In genomic region chr19:4914736-4915501, GRCh38 we compare ENCODE assay signal across 9 cellular contexts. TPM values are rescaled to one million over a fixed set of nuclear protein-coding genes. Genes with fewer than 3 reads are reported as not detected.
DNase-seq lines count a peak whose midpoint lies in the region; ATAC-seq and TF ChIP-seq lines count a peak whose summit lies in the region.
"Had no signal": no experiment of that assay in that cellular context is flagged by ENCODE, and none has a peak within 500 bp of the region (broad histone marks: within the 10 kb centered on the region; RNA-seq: fewer than 3 reads in every experiment).

No MANE protein-coding gene starts in this region.

- no peaks in the 10 kb centered on the region for H3K9me3 ChIP-seq in Panc1 (ENCODE audit: control insufficient read depth, insufficient read depth, low read depth, low read length)

- TF ChIP-seq CTCF in Panc1 (IDR thresholded peaks at IDR 0.05) (no peak), omental fat pad (IDR thresholded peaks at IDR 0.05) (no peak)

- H3K4me1 ChIP-seq in Panc1 (ENCODE audit: control insufficient read depth, insufficient read depth, low read length): peaks cover 33% of the 10 kb centered on the region

- peaks cover 56% of the 10 kb centered on the region for H3K4me1 Mint-ChIP-seq in activated T-helper 2 cell treated with anti-CD3 and anti-CD28 coated beads, Interferon-gamma antibody, Interleukin-2, Interleukin-4, amounts not matched to agents 10 μg/mL and 5 μg/mL and 100 μg/mL, durations not matched to agents 14 hours and 24 hours and 36 hours (ENCODE audit: low read depth)

- BruUV-seq in Panc1 (replicated peaks; lab: Mats Ljungman, UMichigan): no TSS peak

- ATAC-seq in Panc1 (peak; percentile 77), omental fat pad (ENCODE audit: low FRiP score) (no peak), GM18519 (IDR thresholded peaks at IDR 0.05; ENCODE audit: low FRiP score, unreplicated experiment) (no peak), GM21717 (IDR thresholded peaks at IDR 0.05; ENCODE audit: unreplicated experiment) (no peak)

- peak overlapping the region; percentile 86 for H3K27ac Mint-ChIP-seq in activated T-helper 2 cell treated with anti-CD3 and anti-CD28 coated beads, Interferon-gamma antibody, Interleukin-2, Interleukin-4, amounts not matched to agents 10 μg/mL and 5 μg/mL and 100 μg/mL, durations not matched to agents 14 hours and 24 hours and 36 hours

- peak overlapping the region; percentile 65 for H3K27ac ChIP-seq in Panc1 (ENCODE audit: low read length)
- H3K27ac ChIP-seq: HL-60 had no signal

- H3K36me3 ChIP-seq in Panc1 (ENCODE audit: control insufficient read depth, insufficient read depth, low read length): peaks cover 3% of the 10 kb centered on the region

- no peak overlapping the region; a peak in 2 of 4 replicates for H3K4me3 ChIP-seq in Panc1 (ENCODE audit: low read depth in 2 of 2, low read length in 2 of 2)

- in situ Hi-C loops in Panc1 (cut with HindIII; ENCODE audit: low pct_unique_long_range_greater_than_20kb, low sequenced_read_pairs): no loop called here

- CTCF ChIA-PET in Panc1 (lab: Charles Lee): interaction anchor here (0.6 to 1.2 kb wide), 2 partner anchors 12 to 43 kb away, joined by 5 to 8 read pairs; no protein-coding TSS in a partner anchor

- H3K27me3 ChIP-seq in Panc1 (ENCODE audit: control insufficient read depth, insufficient read depth, low read length): no peaks in the 10 kb centered on the region

- POLR2A ChIA-PET in Panc1 (lab: Charles Lee): interaction anchor here (0.6 kb wide), 2 partner anchors 25 to 39 kb away, joined by 3 to 5 read pairs; no protein-coding TSS in a partner anchor

- peak; percentile 74 for DNase-seq in COLO668 (lab: John Stamatoyannopoulos, UW; ENCODE audit: unreplicated experiment)
- no peak for DNase-seq in Panc1 (ENCODE audit: low read depth, low spot score)
- DNase-seq in activated T-helper 2 cell treated with anti-CD3 and anti-CD28 coated beads, Interferon-gamma antibody, Interleukin-2, Interleukin-4, amounts not matched to agents 10 μg/mL and 5 μg/mL and 100 μg/mL, durations not matched to agents 14 hours and 24 hours and 36 hours (ENCODE audit: low spot score): peak; percentile 68
- peak; percentile 82 for DNase-seq in hepatic stellate cell (ENCODE audit: low spot score)
- DNase-seq in stimulated activated CD4-positive, alpha-beta T cell treated with anti-CD3 and anti-CD28 coated beads, TNF-alpha, amount 100 ng/mL, for 4 hours (ENCODE audit: low read depth in 3 of 3): peak in 2 of 3 experiments; percentile 66 to 67
- DNase-seq in omental fat pad (ENCODE audit: low spot score): no peak

- H3K4me3 Mint-ChIP-seq in activated T-helper 2 cell treated with anti-CD3 and anti-CD28 coated beads, Interferon-gamma antibody, Interleukin-2, Interleukin-4, amounts not matched to agents 10 μg/mL and 5 μg/mL and 100 μg/mL, durations not matched to agents 14 hours and 24 hours and 36 hours (ENCODE audit: low read depth): peak overlapping the region; percentile 91

- H3K9me3 Mint-ChIP-seq in activated T-helper 2 cell treated with anti-CD3 and anti-CD28 coated beads, Interferon-gamma antibody, Interleukin-2, Interleukin-4, amounts not matched to agents 10 μg/mL and 5 μg/mL and 100 μg/mL, durations not matched to agents 14 hours and 24 hours and 36 hours: no peaks in the 10 kb centered on the region

- H3K36me3 Mint-ChIP-seq in activated T-helper 2 cell treated with anti-CD3 and anti-CD28 coated beads, Interferon-gamma antibody, Interleukin-2, Interleukin-4, amounts not matched to agents 10 μg/mL and 5 μg/mL and 100 μg/mL, durations not matched to agents 14 hours and 24 hours and 36 hours (ENCODE audit: low read depth): peaks cover 68% of the 10 kb centered on the region

- intact Hi-C loops in Panc1 (cut with micrococcal nuclease; ENCODE audit: unreplicated experiment): loop anchor here (5.0 kb wide), 1 partner anchor 108 kb away; no protein-coding TSS in a partner anchor
- intact Hi-C loops in activated T-helper 2 cell treated with anti-CD3 and anti-CD28 coated beads, Interferon-gamma antibody, Interleukin-2, Interleukin-4, amounts not matched to agents 10 μg/mL and 5 μg/mL and 100 μg/mL, durations not matched to agents 14 hours and 24 hours and 36 hours (cut with micrococcal nuclease): no loop called here

- no peaks in the 10 kb centered on the region for H3K27me3 Mint-ChIP-seq in activated T-helper 2 cell treated with anti-CD3 and anti-CD28 coated beads, Interferon-gamma antibody, Interleukin-2, Interleukin-4, amounts not matched to agents 10 μg/mL and 5 μg/mL and 100 μg/mL, durations not matched to agents 14 hours and 24 hours and 36 hours (ENCODE audit: low read depth)

RNA-seq across cellular contexts. Expression of gene UHRF1, which starts 5.6 kb away (rescaled TPM):
- total RNA-seq in Panc1 (2021; ENCODE audit: unreplicated experiment): 53.6 TPM
- polyA plus RNA-seq in Panc1 (2012; ENCODE audit: insufficient read length): 30.0 TPM
- total RNA-seq in activated T-helper 2 cell treated with anti-CD3 and anti-CD28 coated beads, Interferon-gamma antibody, Interleukin-2, Interleukin-4, amounts not matched to agents 10 μg/mL and 5 μg/mL and 100 μg/mL, durations not matched to agents 14 hours and 24 hours and 36 hours: 137 and 138 TPM in 2 replicates
- total RNA-seq in omental fat pad: 1 to 10 TPM in 2 of 4 donors, under 1 TPM in 2; 0.63 to 3.5 (median 1.0) TPM

RNA-seq across cellular contexts. Expression of gene ARRDC5, which starts 12.2 kb away (rescaled TPM):
- not detected for total RNA-seq in Panc1 (2021; ENCODE audit: unreplicated experiment)
- not detected for polyA plus RNA-seq in Panc1 (2012; ENCODE audit: insufficient read length)
- total RNA-seq in activated T-helper 2 cell treated with anti-CD3 and anti-CD28 coated beads, Interferon-gamma antibody, Interleukin-2, Interleukin-4, amounts not matched to agents 10 μg/mL and 5 μg/mL and 100 μg/mL, durations not matched to agents 14 hours and 24 hours and 36 hours: 0.23 and 0.27 TPM in 2 replicates
- 1 to 10 TPM in 1 of 4 donors, under 1 TPM in 1, not detected in 2; 0.69 to 1.1 TPM for total RNA-seq in omental fat pad

RNA-seq across cellular contexts. Expression of gene PLIN3, which starts 47.5 kb away (rescaled TPM):
- total RNA-seq in Panc1 (2021; ENCODE audit: unreplicated experiment): 157 TPM
- polyA plus RNA-seq in Panc1 (2012; ENCODE audit: insufficient read length): 198 TPM
- total RNA-seq in activated T-helper 2 cell treated with anti-CD3 and anti-CD28 coated beads, Interferon-gamma antibody, Interleukin-2, Interleukin-4, amounts not matched to agents 10 μg/mL and 5 μg/mL and 100 μg/mL, durations not matched to agents 14 hours and 24 hours and 36 hours: 55.3 and 61.8 TPM in 2 replicates
- 10 to 100 TPM; 23.1 to 64.0 (median 33.8) TPM for total RNA-seq in omental fat pad

RNA-seq across cellular contexts. Expression of gene KDM4B, which starts 54.0 kb away (rescaled TPM):
- total RNA-seq in Panc1 (2021; ENCODE audit: unreplicated experiment) (18.4 TPM), omental fat pad (10 to 100 TPM; 16.3 to 38.3 (median 22.4) TPM)
- polyA plus RNA-seq in Panc1 (2012; ENCODE audit: insufficient read length): 27.4 TPM
- 51.7 and 54.3 TPM in 2 replicates for total RNA-seq in activated T-helper 2 cell treated with anti-CD3 and anti-CD28 coated beads, Interferon-gamma antibody, Interleukin-2, Interleukin-4, amounts not matched to agents 10 μg/mL and 5 μg/mL and 100 μg/mL, durations not matched to agents 14 hours and 24 hours and 36 hours

Comparison
In these comparisons a context has a peak if more than half of its experiments do, and no peak if none do; other contexts are left out.
1. DNase-seq: peak in COLO668 (single experiment), activated T-helper 2 cell treated with anti-CD3 and anti-CD28 coated beads, Interferon-gamma antibody, Interleukin-2, Interleukin-4, amounts not matched to agents 10 μg/mL and 5 μg/mL and 100 μg/mL, durations not matched to agents 14 hours and 24 hours and 36 hours (single experiment), hepatic stellate cell (single experiment) and stimulated activated CD4-positive, alpha-beta T cell treated with anti-CD3 and anti-CD28 coated beads, TNF-alpha, amount 100 ng/mL, for 4 hours (2 of 3); none in Panc1 (single experiment) and omental fat pad (single experiment).
2. RNA of gene UHRF1, which starts 5.6 kb away (total RNA-seq): 137 to 138 TPM in activated T-helper 2 cell treated with anti-CD3 and anti-CD28 coated beads, Interferon-gamma antibody, Interleukin-2, Interleukin-4, amounts not matched to agents 10 μg/mL and 5 μg/mL and 100 μg/mL, durations not matched to agents 14 hours and 24 hours and 36 hours and 53.6 TPM in Panc1 (single experiment); 0.63 to 3.5 TPM in omental fat pad; every median in the first group is over 10 times any median in the second.